In the genomic region with DNA sequence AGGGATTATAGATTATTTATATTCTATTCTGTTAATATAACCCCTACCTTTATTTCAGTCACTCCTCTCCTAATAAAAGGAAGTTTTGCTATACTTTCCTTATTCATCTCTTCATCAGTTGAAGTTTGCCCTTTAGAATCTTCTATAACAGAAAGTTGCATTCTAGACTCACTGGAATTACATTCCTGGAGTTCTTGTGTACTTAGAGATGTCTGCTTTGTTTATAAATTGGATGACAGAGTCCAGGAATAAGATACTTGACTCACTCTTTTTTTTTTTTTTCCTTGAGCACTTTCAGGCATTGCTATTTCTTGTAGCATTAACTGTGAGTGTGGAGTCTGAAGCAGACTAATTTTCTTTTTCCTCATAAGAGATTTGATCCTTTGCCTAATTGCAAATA, we compare ENCODE assay signal across 24 cellular contexts.
A peak's percentile ranks its signal among the peaks of the same experiment; 100 is the strongest.
DNase-seq lines count a peak whose midpoint lies in the region; ATAC-seq and TF ChIP-seq lines count a peak whose summit lies in the region.
"Had no signal": no experiment of that assay in that cellular context is flagged by ENCODE, and none has a peak within 500 bp of the region (broad histone marks: within the 10 kb centered on the region; RNA-seq: fewer than 3 reads in every experiment).

No MANE protein-coding gene starts in this region.

- in situ Hi-C loops in IMR-90 (cut with MboI; ENCODE audit: low sequenced_read_pairs) = no loop called here

- no peak for TF ChIP-seq POLR2A in IMR-90 (IDR thresholded peaks at IDR 0.05; ENCODE audit: low read depth, low read length)

- no peak overlapping the region for H3K4me2 ChIP-seq in IMR-90 (ENCODE audit: low read depth, low read length)

- no peak overlapping the region for H4K5ac ChIP-seq in IMR-90 (ENCODE audit: low read depth, low read length)

- H4K20me1 ChIP-seq in IMR-90 (ENCODE audit: insufficient read depth, low read length) = no peaks in the 10 kb centered on the region

- no peaks in the 10 kb centered on the region for H3K27me3 ChIP-seq in IMR-90 (ENCODE audit: control insufficient read depth, insufficient read depth, low read length)
- H3K27me3 ChIP-seq in CD4-positive, alpha-beta memory T cell (ENCODE audit: insufficient read depth, low read length) = no peaks in the 10 kb centered on the region
- H3K27me3 ChIP-seq: Peyer's patch had no signal

- peak overlapping the region; percentile 79; the same call in 1 of the 2 replicates for H3K56ac ChIP-seq in IMR-90 (ENCODE audit: extremely low read depth, insufficient read depth, low read length)

- intact Hi-C loops in IMR-90 (cut with micrococcal nuclease) = loop anchor here (5.0 kb wide), 1 partner anchor 75 kb away; no protein-coding TSS in a partner anchor
- intact Hi-C loops in CD4-positive, alpha-beta memory T cell (cut with micrococcal nuclease) = no loop called here

- H3K23ac ChIP-seq in IMR-90 (ENCODE audit: low read depth, low read length) = no peak overlapping the region

- no peaks in the 10 kb centered on the region for H3K27me3 Mint-ChIP-seq in CD4-positive, alpha-beta memory T cell
- H3K27me3 Mint-ChIP-seq: natural killer cell treated with Interleukin-12 subunit alpha and Interleukin-12 subunit beta and Interleukin-15 and Interleukin-18, amount 100 ng/mL, for 72 hours; stimulated activated naive B cell treated with anti-CD40 and anti-IgM and Interleukin-4, amounts not matched to agents 10 μg/mL and 1 μg/mL and 100 μg/mL, for 72 hours had no signal

- peaks cover 0 to 16% (median 1%) of the 10 kb centered on the region in 8 donors for H3K9me3 Mint-ChIP-seq in CD4-positive, alpha-beta memory T cell
- H3K9me3 Mint-ChIP-seq: activated naive CD4-positive, alpha-beta T cell treated with anti-CD3 and anti-CD28 coated beads for 36 hours; stimulated activated naive B cell treated with anti-CD40 and anti-IgM and Interleukin-4, amounts not matched to agents 10 μg/mL and 1 μg/mL and 100 μg/mL, for 72 hours had no signal

- H3K14ac ChIP-seq in IMR-90 (replicated peaks; ENCODE audit: low read depth, low read length) = no peak overlapping the region

- no peak overlapping the region for H2AFZ ChIP-seq in IMR-90 (replicated peaks; ENCODE audit: low read length, poor library complexity)

- POLR2A ChIA-PET in IMR-90 (lab: Charles Lee; ENCODE audit: unreplicated experiment) = no interaction called here
- POLR2A ChIA-PET in CD4-positive, alpha-beta memory T cell (lab: Charles Lee; ENCODE audit: partially characterized antibody) = no interaction called here

- H2AK9ac ChIP-seq in IMR-90 (replicated peaks; ENCODE audit: low read depth, low read length, poor library complexity) = no peak overlapping the region

- ATAC-seq in IMR-90 (ENCODE audit: low read depth) = peak; percentile 92
- ATAC-seq in GM18907 (IDR thresholded peaks at IDR 0.05; ENCODE audit: unreplicated experiment) = no peak
- ATAC-seq: natural killer cell treated with Interleukin-12 subunit alpha and Interleukin-12 subunit beta and Interleukin-15 and Interleukin-18, amount 100 ng/mL, for 72 hours; sciatic nerve; stimulated activated naive B cell treated with anti-CD40 and anti-IgM and Interleukin-4, amounts not matched to agents 10 μg/mL and 1 μg/mL and 100 μg/mL, for 72 hours had no signal

- no peak overlapping the region for H3K4ac ChIP-seq in IMR-90 (ENCODE audit: low read depth, low read length)

- H2BK5ac ChIP-seq in IMR-90 (ENCODE audit: low read depth, low read length, poor library complexity, severe bottlenecking) = peak overlapping the region; percentile 99

- no peak overlapping the region for H2AK5ac ChIP-seq in IMR-90 (ENCODE audit: low read depth, low read length)

- no peaks in the 10 kb centered on the region for H3K4me1 Mint-ChIP-seq in CD4-positive, alpha-beta memory T cell
- H3K4me1 Mint-ChIP-seq: stimulated activated naive B cell treated with anti-CD40 and anti-IgM and Interleukin-4, amounts not matched to agents 10 μg/mL and 1 μg/mL and 100 μg/mL, for 72 hours had no signal

- peak; percentile 67 for DNase-seq in AG08395 (ENCODE audit: low spot score)
- DNase-seq in IMR-90 = peak; percentile 89
- DNase-seq in epithelial cell of proximal tubule (ENCODE audit: low read depth) = peak; percentile 59
- no peak for DNase-seq in CD4-positive, alpha-beta memory T cell
- DNase-seq in SHP77 (lab: John Stamatoyannopoulos, UW) = no peak
- DNase-seq in Ammon's horn (ENCODE audit: low spot score) = no peak
- DNase-seq: activated CD4-positive, CD25-positive, alpha-beta regulatory T cell treated with anti-CD3 and anti-CD28 coated beads, Interleukin-2, amount 50 U/mL, for 72 hours; activated CD8-positive, alpha-beta memory T cell treated with anti-CD3 and anti-CD28 coated beads, Interleukin-2, amount 50 U/mL, for 48 hours; activated naive CD4-positive, alpha-beta T cell treated with anti-CD3 and anti-CD28 coated beads for 36 hours; AML-193; caudate nucleus; DMS79; hippocampal formation; left ventricle myocardium inferior; MM.1S; NCI-H2081 treated with DMSO at 0.1 percent for 48 hours; NCI-H748 treated with DMSO at 0.1 percent for 48 hours; Peyer's patch; stimulated activated naive B cell treated with anti-CD40 and anti-IgM and Interleukin-4, amounts not matched to agents 10 μg/mL and 1 μg/mL and 100 μg/mL, for 72 hours; T-helper 1 cell had no signal

- no peak overlapping the region for H3K4me3 Mint-ChIP-seq in CD4-positive, alpha-beta memory T cell
- H3K4me3 Mint-ChIP-seq: activated naive CD4-positive, alpha-beta T cell treated with anti-CD3 and anti-CD28 coated beads for 36 hours; natural killer cell treated with Interleukin-12 subunit alpha and Interleukin-12 subunit beta and Interleukin-15 and Interleukin-18, amount 100 ng/mL, for 72 hours; stimulated activated naive B cell treated with anti-CD40 and anti-IgM and Interleukin-4, amounts not matched to agents 10 μg/mL and 1 μg/mL and 100 μg/mL, for 72 hours had no signal

- peak overlapping the region in 1 of 2 experiments; percentile 97; a peak in 1 of 4 replicates for H4K8ac ChIP-seq in IMR-90 (ENCODE audit: low read depth in 2 of 2, low read length in 2 of 2)

- no peak overlapping the region for H4K91ac ChIP-seq in IMR-90 (ENCODE audit: insufficient read depth, low read depth, low read length)

- no TSS peak for BruUV-seq in IMR-90 (replicated peaks; lab: Mats Ljungman, UMichigan)

- CTCF ChIA-PET in IMR-90 (lab: Yijun Ruan, JAX) = no interaction called here
- CTCF ChIA-PET in CD4-positive, alpha-beta memory T cell (lab: Charles Lee; ENCODE audit: partially characterized antibody) = no interaction called here

- no peak overlapping the region for H3K9ac ChIP-seq in IMR-90 (ENCODE audit: low read depth, low read length)

- no peak overlapping the region for H3K27ac Mint-ChIP-seq in CD4-positive, alpha-beta memory T cell
- H3K27ac Mint-ChIP-seq: activated naive CD4-positive, alpha-beta T cell treated with anti-CD3 and anti-CD28 coated beads for 36 hours; natural killer cell treated with Interleukin-12 subunit alpha and Interleukin-12 subunit beta and Interleukin-15 and Interleukin-18, amount 100 ng/mL, for 72 hours; stimulated activated naive B cell treated with anti-CD40 and anti-IgM and Interleukin-4, amounts not matched to agents 10 μg/mL and 1 μg/mL and 100 μg/mL, for 72 hours had no signal

- dilution Hi-C loops in IMR-90 (cut with HindIII; ENCODE audit: low sequenced_read_pairs, unreplicated experiment) = no loop called here

- no peak overlapping the region for H2BK15ac ChIP-seq in IMR-90 (ENCODE audit: low read depth, low read length)

- no peaks in the 10 kb centered on the region for H3K79me1 ChIP-seq in IMR-90 (ENCODE audit: low read depth in 1 of 2, low read length in 2 of 2)

- H2BK120ac ChIP-seq in IMR-90 (ENCODE audit: low read depth, low read length) = no peak overlapping the region

- no peaks in the 10 kb centered on the region for H3K36me3 ChIP-seq in IMR-90 (ENCODE audit: control insufficient read depth, insufficient read depth, low read length)
- H3K36me3 ChIP-seq in mesodermal cell (ENCODE audit: control insufficient read depth, insufficient read depth, low read length) = no peaks in the 10 kb centered on the region
- H3K36me3 ChIP-seq in CD4-positive, alpha-beta memory T cell (ENCODE audit: insufficient read depth, low read length) = no peaks in the 10 kb centered on the region
- H3K36me3 ChIP-seq: left ventricle myocardium inferior, Peyer's patch had no signal

- no peak overlapping the region for H3K4me3 ChIP-seq in IMR-90 (ENCODE audit: insufficient read depth, low read depth, low read length)
- no peak overlapping the region for H3K4me3 ChIP-seq in epithelial cell of proximal tubule (ENCODE audit: low read depth, low read length)
- H3K4me3 ChIP-seq in mesodermal cell (ENCODE audit: extremely low read depth, insufficient read depth, low read length, poor library complexity, severe bottlenecking) = no peak overlapping the region
- no peak overlapping the region for H3K4me3 ChIP-seq in CD4-positive, alpha-beta memory T cell (ENCODE audit: low read length in 2 of 2)
- H3K4me3 ChIP-seq: left ventricle myocardium inferior, Peyer's patch had no signal

- H3K4me1 ChIP-seq in IMR-90 (ENCODE audit: control insufficient read depth, insufficient read depth, low read length) (peaks cover 8% of the 10 kb centered on the region), mesodermal cell (ENCODE audit: control insufficient read depth, insufficient read depth, low read length, poor library complexity, severe bottlenecking) (no peaks in the 10 kb centered on the region)
- no peaks in the 10 kb centered on the region for H3K4me1 ChIP-seq in CD4-positive, alpha-beta memory T cell (ENCODE audit: insufficient read depth, low read length)
- H3K4me1 ChIP-seq: left ventricle myocardium inferior, Peyer's patch had no signal

- no peak for TF ChIP-seq RAD21 in IMR-90 (IDR thresholded peaks at IDR 0.05; ENCODE audit: low read length)

- H3K9me1 ChIP-seq in IMR-90 (ENCODE audit: insufficient read depth, low read length) = peaks cover 5% of the 10 kb centered on the region

- H3K9me3 ChIP-seq in IMR-90 (ENCODE audit: control insufficient read depth, insufficient read depth, low read length) (no peaks in the 10 kb centered on the region), mesodermal cell (ENCODE audit: control insufficient read depth, low read length) (no peaks in the 10 kb centered on the region)
- H3K9me3 ChIP-seq in CD4-positive, alpha-beta memory T cell (ENCODE audit: control insufficient read depth in 1 of 2, low read length in 2 of 2) = no peaks in the 10 kb centered on the region
- H3K9me3 ChIP-seq: left ventricle myocardium inferior, Peyer's patch had no signal

- no peaks in the 10 kb centered on the region for H3K36me3 Mint-ChIP-seq in CD4-positive, alpha-beta memory T cell
- H3K36me3 Mint-ChIP-seq: natural killer cell treated with Interleukin-12 subunit alpha and Interleukin-12 subunit beta and Interleukin-15 and Interleukin-18, amount 100 ng/mL, for 72 hours; stimulated activated naive B cell treated with anti-CD40 and anti-IgM and Interleukin-4, amounts not matched to agents 10 μg/mL and 1 μg/mL and 100 μg/mL, for 72 hours had no signal

- H3K27ac ChIP-seq in IMR-90 (ENCODE audit: insufficient read depth, low read length) (no peak overlapping the region), mesodermal cell (ENCODE audit: low read depth, low read length, severe bottlenecking) (peak overlapping the region; percentile 1)
- H3K27ac ChIP-seq in CD4-positive, alpha-beta memory T cell (ENCODE audit: low read depth, low read length) = no peak overlapping the region
- H3K27ac ChIP-seq: left ventricle myocardium inferior, Peyer's patch had no signal

- no peak overlapping the region for H2BK20ac ChIP-seq in IMR-90 (ENCODE audit: low read depth, low read length)

- TF ChIP-seq CTCF in IMR-90 (conservative IDR thresholded peaks at IDR 0.05; ENCODE audit: low read depth, low read length) (no peak), epithelial cell of proximal tubule (conservative IDR thresholded peaks at IDR 0.05; ENCODE audit: low read depth, low read length) (no peak)

- no peak overlapping the region for H3K18ac ChIP-seq in IMR-90 (ENCODE audit: low read depth, low read length)

Comparison
In these comparisons a context has a peak if more than half of its experiments do, and no peak if none do; other contexts are left out.
1. DNase-seq: peak in AG08395 (single experiment), IMR-90 (single experiment) and epithelial cell of proximal tubule (single experiment); none in CD4-positive, alpha-beta memory T cell (0 of 5), SHP77 (0 of 2) and Ammon's horn (single experiment).